Comparison of ENCODE assay signal across 8 cellular contexts in genomic region chr7:45259966-45260646, GRCh38.
DNase-seq lines count a peak whose midpoint lies in the region; ATAC-seq and TF ChIP-seq lines count a peak whose summit lies in the region.

No MANE protein-coding gene starts in this region.

- H3K4me3 ChIP-seq in tibial nerve, result no peak overlapping the region

- H3K36me3 Mint-ChIP-seq in activated T-helper 2 cell treated with anti-CD3 and anti-CD28 coated beads, Interferon-gamma antibody, Interleukin-2, Interleukin-4, amounts not matched to agents 10 μg/mL and 5 μg/mL and 100 μg/mL, durations not matched to agents 14 hours and 24 hours and 36 hours (ENCODE audit: low read depth), result no peaks in the 10 kb centered on the region
- no peaks in the 10 kb centered on the region for H3K36me3 Mint-ChIP-seq in osteocyte (ENCODE audit: unreplicated experiment)

- H3K4me1 ChIP-seq in tibial nerve, result no peaks in the 10 kb centered on the region

- no peaks in the 10 kb centered on the region for H3K4me1 Mint-ChIP-seq in activated T-helper 2 cell treated with anti-CD3 and anti-CD28 coated beads, Interferon-gamma antibody, Interleukin-2, Interleukin-4, amounts not matched to agents 10 μg/mL and 5 μg/mL and 100 μg/mL, durations not matched to agents 14 hours and 24 hours and 36 hours (ENCODE audit: low read depth)
- H3K4me1 Mint-ChIP-seq in osteocyte (ENCODE audit: unreplicated experiment), result no peaks in the 10 kb centered on the region

- no peak overlapping the region for H3K27ac Mint-ChIP-seq in activated T-helper 2 cell treated with anti-CD3 and anti-CD28 coated beads, Interferon-gamma antibody, Interleukin-2, Interleukin-4, amounts not matched to agents 10 μg/mL and 5 μg/mL and 100 μg/mL, durations not matched to agents 14 hours and 24 hours and 36 hours
- no peak overlapping the region for H3K27ac Mint-ChIP-seq in osteocyte (ENCODE audit: unreplicated experiment)

- no peaks in the 10 kb centered on the region for H3K9me3 Mint-ChIP-seq in activated T-helper 2 cell treated with anti-CD3 and anti-CD28 coated beads, Interferon-gamma antibody, Interleukin-2, Interleukin-4, amounts not matched to agents 10 μg/mL and 5 μg/mL and 100 μg/mL, durations not matched to agents 14 hours and 24 hours and 36 hours
- no peaks in the 10 kb centered on the region for H3K9me3 Mint-ChIP-seq in osteocyte (ENCODE audit: unreplicated experiment)

- H3K4me3 Mint-ChIP-seq in activated T-helper 2 cell treated with anti-CD3 and anti-CD28 coated beads, Interferon-gamma antibody, Interleukin-2, Interleukin-4, amounts not matched to agents 10 μg/mL and 5 μg/mL and 100 μg/mL, durations not matched to agents 14 hours and 24 hours and 36 hours (ENCODE audit: low read depth), result no peak overlapping the region
- no peak overlapping the region for H3K4me3 Mint-ChIP-seq in osteocyte (ENCODE audit: unreplicated experiment)

- ATAC-seq in HG03025 (IDR thresholded peaks at IDR 0.05; ENCODE audit: low FRiP score, unreplicated experiment) (peak; percentile 64), GM19023 (IDR thresholded peaks at IDR 0.05; ENCODE audit: unreplicated experiment) (no peak)

- TF ChIP-seq CTCF in GM12872 (IDR thresholded peaks at IDR 0.05; ENCODE audit: insufficient read depth, low read depth, low read length) (peak; percentile 100), osteocyte (IDR thresholded peaks at IDR 0.05) (peak; percentile 96), tibial nerve (IDR thresholded peaks at IDR 0.05) (peak; percentile 91 to 97 (median 93))

- no peak for TF ChIP-seq POLR2A in tibial nerve (IDR thresholded peaks at IDR 0.05)

- no peaks in the 10 kb centered on the region for H3K36me3 ChIP-seq in tibial nerve

- no peaks in the 10 kb centered on the region for H3K9me3 ChIP-seq in tibial nerve

- 24 to 30% methylated on average over 20 to 30 of the region's 30 CpGs for WGBS in tibial nerve, 2 donors

- H3K27me3 ChIP-seq in tibial nerve, result peaks cover 0 to 5% of the 10 kb centered on the region in 2 donors

- no peak overlapping the region for H3K27ac ChIP-seq in tibial nerve

- intact Hi-C loops in activated T-helper 2 cell treated with anti-CD3 and anti-CD28 coated beads, Interferon-gamma antibody, Interleukin-2, Interleukin-4, amounts not matched to agents 10 μg/mL and 5 μg/mL and 100 μg/mL, durations not matched to agents 14 hours and 24 hours and 36 hours (cut with micrococcal nuclease), result loop anchor here (1.0 kb wide), 1 partner anchor 106 kb away; no protein-coding TSS in a partner anchor

- peaks cover 9% of the 10 kb centered on the region for H3K27me3 Mint-ChIP-seq in activated T-helper 2 cell treated with anti-CD3 and anti-CD28 coated beads, Interferon-gamma antibody, Interleukin-2, Interleukin-4, amounts not matched to agents 10 μg/mL and 5 μg/mL and 100 μg/mL, durations not matched to agents 14 hours and 24 hours and 36 hours (ENCODE audit: low read depth)
- H3K27me3 Mint-ChIP-seq in osteocyte (ENCODE audit: unreplicated experiment), result peaks cover 21% of the 10 kb centered on the region

- TF ChIP-seq EP300 in tibial nerve (IDR thresholded peaks at IDR 0.05), result no peak

- peak; percentile 62 for DNase-seq in activated T-helper 2 cell treated with anti-CD3 and anti-CD28 coated beads, Interferon-gamma antibody, Interleukin-2, Interleukin-4, amounts not matched to agents 10 μg/mL and 5 μg/mL and 100 μg/mL, durations not matched to agents 14 hours and 24 hours and 36 hours (ENCODE audit: low spot score)
- DNase-seq in germinal center (ENCODE audit: low spot score) (peak; percentile 73), osteocyte (ENCODE audit: extremely low spot score, unreplicated experiment) (no peak), tibial nerve (ENCODE audit: low spot score in 2 of 2) (peak; percentile 27 to 59)

TF ChIP-seq in PFSK-1, 5 proteins besides CTCF, POLR2A, EP300 and RAD21:
- TF ChIP-seq TAF1 (IDR thresholded peaks at IDR 0.05; ENCODE audit: borderline replicate concordance, insufficient read depth, low read length), result no peak
- TF ChIP-seq REST (IDR thresholded peaks at IDR 0.05; ENCODE audit: insufficient read depth in 1 of 2, low read depth in 2 of 2, low read length in 2 of 2), result no peak
- no peak for TF ChIP-seq SIN3A (IDR thresholded peaks at IDR 0.05; ENCODE audit: borderline replicate concordance, insufficient read depth, low read length)
- TF ChIP-seq FOXP2 (optimal IDR thresholded peaks at IDR 0.05; ENCODE audit: borderline replicate concordance, extremely low read depth, extremely low read length, insufficient read depth), result peak; percentile 41
